In the genomic region with DNA sequence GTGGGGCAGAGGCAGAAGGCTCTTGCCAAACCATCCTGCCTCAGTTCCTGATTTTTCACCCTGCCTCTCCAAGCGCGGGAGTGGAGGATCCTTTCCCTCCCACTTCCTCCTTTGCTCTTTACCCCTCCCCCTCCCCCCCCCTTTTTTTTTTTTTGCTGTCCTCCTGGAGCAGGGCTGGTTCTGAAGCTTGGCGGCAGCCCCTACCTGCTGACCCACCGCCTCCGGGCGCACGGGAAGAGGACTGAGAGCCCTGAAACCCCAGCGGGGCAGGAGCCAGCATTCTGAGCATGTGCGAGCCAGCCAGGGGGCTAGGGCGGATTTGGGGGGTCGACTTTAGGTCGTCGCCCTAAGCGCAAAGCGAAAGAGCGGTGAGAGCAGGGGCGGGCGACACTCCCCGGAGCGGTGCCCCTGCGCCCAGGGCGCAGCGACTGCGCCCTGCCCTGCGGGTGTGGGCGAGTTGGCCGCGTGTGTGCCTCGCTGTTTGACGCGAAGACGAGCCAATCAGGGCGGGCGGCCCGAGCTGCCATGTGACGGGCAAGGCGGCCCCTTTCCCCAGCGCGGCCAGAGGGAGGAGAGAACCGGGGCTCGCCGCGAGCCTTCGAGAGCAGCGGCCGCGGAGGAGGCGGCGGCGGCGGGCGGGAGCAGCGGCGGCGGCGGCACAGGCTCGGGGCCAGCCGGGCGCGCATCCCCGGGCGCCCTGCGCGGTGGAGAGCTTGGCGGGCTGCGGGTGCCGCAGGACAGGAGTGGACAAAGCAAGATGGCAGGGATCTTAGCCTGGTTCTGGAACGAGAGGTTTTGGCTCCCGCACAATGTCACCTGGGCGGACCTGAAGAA, we compare ENCODE assay signal across 8 cellular contexts. TPM values are rescaled to one million over a fixed set of nuclear protein-coding genes. Genes with fewer than 3 reads are reported as not detected.
A peak's percentile ranks its signal among the peaks of the same experiment; 100 is the strongest.
DNase-seq lines count a peak whose midpoint lies in the region; ATAC-seq and TF ChIP-seq lines count a peak whose summit lies in the region.

Gene CERS6 (plus strand): TSS at position 581 of the 834 bp plus-strand sequence. CDS start 177 bp downstream, at position 758.

- TF ChIP-seq POLR2A in gastroesophageal sphincter (IDR thresholded peaks at IDR 0.05): peak; percentile 81 to 91

- in situ Hi-C loops in KBM-7 (cut with MboI; ENCODE audit: low pct_unique_long_range_greater_than_20kb, low sequenced_read_pairs): no loop called here

- DNase-seq in EH (ENCODE audit: low read depth): peak; percentile 95
- DNase-seq in KBM-7: peak; percentile 89
- peak; percentile 91 for DNase-seq in SIG-M5 treated with dmso at 0.1 percent for 504 hours (lab: John Stamatoyannopoulos, UW; ENCODE audit: unreplicated experiment)
- DNase-seq in activated naive CD4-positive, alpha-beta T cell treated with Interleukin-2 at 50 U/mL for 16 hours: peak; percentile 81

- H3K4me3 ChIP-seq in gastroesophageal sphincter (peak within 1 kb of the TSS; percentile 64 to 98), neutrophil (ENCODE audit: low read depth in 1 of 2, low read length in 1 of 2) (peak within 1 kb of the TSS; percentile 87 to 91), subcutaneous abdominal adipose tissue (ENCODE audit: low read depth in 1 of 5, low read length in 5 of 5) (peak within 1 kb of the TSS; percentile 86 to 98 (median 95))

- 5% methylated on average over 8 of the region's 70 CpGs; no CpG with 5 or more reads in 1 of the 2 donors for WGBS in gastroesophageal sphincter (ENCODE audit: low coverage in 1 of 2), 2 donors

- no peaks in the 10 kb centered on the region for H3K27me3 ChIP-seq in gastroesophageal sphincter
- no peaks in the 10 kb centered on the region for H3K27me3 ChIP-seq in neutrophil
- no peaks in the 10 kb centered on the region for H3K27me3 ChIP-seq in subcutaneous abdominal adipose tissue (ENCODE audit: control insufficient read depth in 5 of 5, insufficient read depth in 4 of 5, low read length in 5 of 5)

- ATAC-seq in GM21737 (IDR thresholded peaks at IDR 0.05; ENCODE audit: unreplicated experiment) (peak; percentile 92), gastroesophageal sphincter (peak; percentile 98)

- H3K27ac ChIP-seq in gastroesophageal sphincter (peak within 1 kb of the TSS; percentile 68 to 93 (median 88)), neutrophil (peak within 1 kb of the TSS; percentile 66), subcutaneous abdominal adipose tissue (ENCODE audit: low read depth, low read length) (peak within 1 kb of the TSS; percentile 70)

- TF ChIP-seq CTCF in gastroesophageal sphincter (IDR thresholded peaks at IDR 0.05) (no peak), neutrophil (IDR thresholded peaks at IDR 0.05) (peak; percentile 44)

- H3K9ac ChIP-seq in subcutaneous abdominal adipose tissue (ENCODE audit: low read length in 5 of 5): peak within 1 kb of the TSS in 4 of 5 donors; percentile 21 to 82 (median 57)

- TF ChIP-seq EP300 in gastroesophageal sphincter (IDR thresholded peaks at IDR 0.05): no peak

- H3K4me1 ChIP-seq in gastroesophageal sphincter: peaks cover 0 to 43% (median 0%) of the 10 kb centered on the region in 3 donors
- peaks cover 19 to 33% of the 10 kb centered on the region in 2 experiments for H3K4me1 ChIP-seq in neutrophil (ENCODE audit: control insufficient read depth in 1 of 2, insufficient read depth in 1 of 2, low read depth in 1 of 2, low read length in 1 of 2)
- peaks cover 0 to 41% (median 26%) of the 10 kb centered on the region in 5 donors for H3K4me1 ChIP-seq in subcutaneous abdominal adipose tissue (ENCODE audit: control insufficient read depth in 5 of 5, insufficient read depth in 5 of 5, low read length in 5 of 5)

- H3K9me3 ChIP-seq in gastroesophageal sphincter (no peaks in the 10 kb centered on the region), neutrophil (no peaks in the 10 kb centered on the region), subcutaneous abdominal adipose tissue (ENCODE audit: control insufficient read depth in 5 of 5, low read length in 5 of 5) (peaks cover 0 to 4% (median 0%) of the 10 kb centered on the region in 5 donors)

- H3K36me3 ChIP-seq in gastroesophageal sphincter: no peaks in the 10 kb centered on the region
- no peaks in the 10 kb centered on the region for H3K36me3 ChIP-seq in neutrophil
- H3K36me3 ChIP-seq in subcutaneous abdominal adipose tissue (ENCODE audit: control insufficient read depth in 5 of 5, insufficient read depth in 5 of 5, low read length in 5 of 5): no peaks in the 10 kb centered on the region

RNA-seq across cellular contexts. Expression of gene CERS6, which starts in this region (rescaled TPM):
- total RNA-seq in gastroesophageal sphincter: 10 to 100 TPM; 45.0 to 61.2 (median 56.4) TPM

Comparison
In these comparisons a context has a peak if more than half of its experiments do, and no peak if none do; other contexts are left out.
1. Peak in every context shown above with its lines: DNase-seq, ATAC-seq, H3K4me3 ChIP-seq and H3K27ac ChIP-seq.